Comparison of ENCODE assay signal across 9 cellular contexts in the genomic region with DNA sequence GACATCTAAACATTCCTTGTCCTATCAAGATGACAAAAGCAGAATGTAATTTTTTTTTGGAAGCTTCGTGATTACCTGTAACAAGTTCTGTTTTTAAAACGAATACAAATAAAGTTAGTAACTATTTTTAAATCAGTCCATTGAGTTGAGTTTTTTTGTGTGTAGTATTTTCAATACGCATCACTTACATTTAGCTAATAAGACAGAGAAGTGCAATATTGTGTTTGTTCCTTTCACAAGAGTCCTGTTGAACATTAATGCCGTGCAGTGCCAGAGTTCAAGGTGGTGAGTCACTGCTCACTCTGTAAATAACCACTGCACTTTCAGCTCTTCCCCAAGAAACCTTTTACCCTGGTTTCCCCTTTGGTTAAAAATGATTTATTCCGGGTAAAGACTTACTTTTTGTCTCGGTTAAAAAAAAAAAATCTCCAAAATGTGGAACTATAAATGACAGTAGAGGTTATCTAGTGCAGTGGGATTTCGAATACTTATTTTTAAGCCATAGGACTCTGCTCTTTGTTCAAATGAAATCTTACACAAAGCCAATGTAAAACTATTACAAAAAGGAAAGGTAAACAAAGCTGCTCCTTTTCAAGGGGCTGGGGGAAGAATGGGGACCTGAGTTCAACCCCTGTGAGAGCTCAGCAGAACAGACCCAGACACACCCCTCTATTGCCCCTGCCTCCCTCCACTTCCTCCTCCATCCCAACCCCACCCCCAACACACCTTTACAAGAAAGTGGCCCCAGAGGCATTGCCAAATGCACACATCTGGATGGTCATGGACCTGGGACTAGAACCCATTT. TPM values are rescaled to one million over a fixed set of nuclear protein-coding genes. Genes with fewer than 3 reads are reported as not detected.
A peak's percentile ranks its signal among the peaks of the same experiment; 100 is the strongest.
DNase-seq lines count a peak whose midpoint lies in the region; ATAC-seq, FAIRE-seq and TF ChIP-seq lines count a peak whose summit lies in the region.
"Had no signal": no experiment of that assay in that cellular context is flagged by ENCODE, and none has a peak within 500 bp of the region (broad histone marks: within the 10 kb centered on the region; RNA-seq: fewer than 3 reads in every experiment).

No MANE protein-coding gene starts in this region.

- in situ Hi-C loops in HepG2 (cut with HindIII; ENCODE audit: extremely low pct_ligation_motif_present, low pct_unique_long_range_greater_than_20kb), result loop anchor here (10.0 kb wide), 1 partner anchor 94 kb away; no protein-coding TSS in a partner anchor

- FAIRE-seq in HepG2 (lab: Jason Lieb, UNC), result peak; percentile 96

- TF ChIP-seq POLR2A in HepG2 (IDR thresholded peaks at IDR 0.05; ENCODE audit: insufficient read depth in 1 of 2, low read depth in 2 of 2, low read length in 2 of 2), result no peak

- H4K20me1 ChIP-seq in KMS-11 (ENCODE audit: insufficient read depth) (no peaks in the 10 kb centered on the region), HepG2 (ENCODE audit: insufficient read depth, low read length) (no peaks in the 10 kb centered on the region)

- no peaks in the 10 kb centered on the region for H3K9me3 Mint-ChIP-seq in activated naive CD4-positive, alpha-beta T cell treated with anti-CD3 and anti-CD28 coated beads, Interleukin-2, amount 50 U/mL, for 24 hours

- peak overlapping the region; percentile 89 for H3K27ac Mint-ChIP-seq in activated naive CD4-positive, alpha-beta T cell treated with anti-CD3 and anti-CD28 coated beads, Interleukin-2, amount 50 U/mL, for 24 hours

- H3K4me3 ChIP-seq in KMS-11 (IDR thresholded peaks at IDR 0.05; ENCODE audit: insufficient read depth, low read depth, low read length) (no peak overlapping the region), HepG2 (replicated peaks in 1 of 3; ENCODE audit: insufficient read depth in 1 of 3, low read depth in 2 of 3, low read length in 3 of 3) (peak overlapping the region; percentile 8 to 51 (median 47)), right cardiac atrium (ENCODE audit: low read length) (no peak overlapping the region)
- H3K4me3 ChIP-seq: smooth muscle cell had no signal

- POLR2A ChIA-PET in HepG2 (lab: Yijun Ruan, JAX), result interaction anchor here (0.7 to 3.0 kb wide), 16 partner anchors 8 to 184 kb away, joined by 3 to 15 read pairs (median 4); partner anchors contain the start of genes NCMAP, NIPAL3 and RCAN3

- intact Hi-C loops in HepG2 (cut with micrococcal nuclease; ENCODE audit: unreplicated experiment) (loop anchor here (5.0 kb wide), 1 partner anchor 96 kb away; no protein-coding TSS in a partner anchor), right cardiac atrium (cut with DNase I) (loop anchor here in 2 of 4 donors (10.0 kb wide), 1 partner anchor 94 kb away; no protein-coding TSS in a partner anchor)

- no peak for TF ChIP-seq CTCF in KMS-11 (conservative IDR thresholded peaks at IDR 0.05; ENCODE audit: low read depth, low read length)
- TF ChIP-seq CTCF in HepG2 (CRISPR knock-in tag; IDR thresholded peaks at IDR 0.05), result no peak
- TF ChIP-seq CTCF in omental fat pad (IDR thresholded peaks at IDR 0.05), result no peak

- peaks cover 30% of the 10 kb centered on the region for H3K4me1 ChIP-seq in KMS-11 (ENCODE audit: low read depth, poor library complexity, severe bottlenecking)
- peaks cover 71% of the 10 kb centered on the region for H3K4me1 ChIP-seq in HepG2 (ENCODE audit: insufficient read depth, low read length)
- no peaks in the 10 kb centered on the region for H3K4me1 ChIP-seq in right cardiac atrium (ENCODE audit: control insufficient read depth, insufficient read depth, low read length)

- CTCF ChIA-PET in HepG2 (lab: Yijun Ruan, JAX; ENCODE audit: low intra/inter-chr PET ratio, low total read pairs), result interaction anchor here (0.7 to 1.9 kb wide), 2 partner anchors 46 to 383 kb away, joined by 3 to 8 read pairs; no protein-coding TSS in a partner anchor

- H2AFZ ChIP-seq in KMS-11 (ENCODE audit: low read depth), result no peak overlapping the region
- H2AFZ ChIP-seq in HepG2 (ENCODE audit: low read length), result no peak overlapping the region

- BruUV-seq in HepG2 (replicated peaks; lab: Mats Ljungman, UMichigan), result TSS peak; percentile 46

- H3K9ac ChIP-seq in KMS-11 (no peak overlapping the region), HepG2 (ENCODE audit: insufficient read depth, low read depth, low read length) (peak overlapping the region; percentile 50)

- H3K4me2 ChIP-seq in KMS-11 (peak overlapping the region; percentile 24; the same call in 1 of the 2 replicates), HepG2 (ENCODE audit: low read depth, low read length) (peak overlapping the region; percentile 74)
- H3K4me2 ChIP-seq: smooth muscle cell had no signal

- H3K79me2 ChIP-seq in KMS-11 (ENCODE audit: insufficient read depth, low read depth), result no peaks in the 10 kb centered on the region
- H3K79me2 ChIP-seq in HepG2 (ENCODE audit: insufficient read depth, low read length), result no peaks in the 10 kb centered on the region

- H3K27ac ChIP-seq in KMS-11 (no peak overlapping the region), HepG2 (ENCODE audit: extremely low read length, insufficient read depth, low read length) (peak overlapping the region; percentile 94), right cardiac atrium (ENCODE audit: low read length) (no peak overlapping the region)

- H3K4me3 Mint-ChIP-seq in activated naive CD4-positive, alpha-beta T cell treated with anti-CD3 and anti-CD28 coated beads, Interleukin-2, amount 50 U/mL, for 24 hours, result peak overlapping the region; percentile 66

- no peaks in the 10 kb centered on the region for H3K27me3 ChIP-seq in KMS-11 (ENCODE audit: insufficient read depth, low read depth)
- no peaks in the 10 kb centered on the region for H3K27me3 ChIP-seq in HepG2 (ENCODE audit: control insufficient read depth in 1 of 2, insufficient read depth in 2 of 2, low read length in 2 of 2)
- no peaks in the 10 kb centered on the region for H3K27me3 ChIP-seq in right cardiac atrium (ENCODE audit: control insufficient read depth, insufficient read depth)

- peaks cover 14% of the 10 kb centered on the region for H3K36me3 Mint-ChIP-seq in activated naive CD4-positive, alpha-beta T cell treated with anti-CD3 and anti-CD28 coated beads, Interleukin-2, amount 50 U/mL, for 24 hours

- H3K4me1 Mint-ChIP-seq in activated naive CD4-positive, alpha-beta T cell treated with anti-CD3 and anti-CD28 coated beads, Interleukin-2, amount 50 U/mL, for 24 hours, result peaks cover 76% of the 10 kb centered on the region

- peak; percentile 43 for DNase-seq in CD1c-positive myeloid dendritic cell (ENCODE audit: extremely low spot score)
- peak; percentile 91 for DNase-seq in HepG2 (ENCODE audit: low spot score)
- no peak for DNase-seq in omental fat pad (ENCODE audit: low spot score)
- DNase-seq in right cardiac atrium, result no peak
- DNase-seq in NCI-H82 (lab: John Stamatoyannopoulos, UW), result no peak

- H3K27me3 Mint-ChIP-seq in activated naive CD4-positive, alpha-beta T cell treated with anti-CD3 and anti-CD28 coated beads, Interleukin-2, amount 50 U/mL, for 24 hours, result no peaks in the 10 kb centered on the region

- peak; percentile 71 to 91 for TF ChIP-seq EP300 in HepG2 (IDR thresholded peaks at IDR 0.05; ENCODE audit: low read depth in 2 of 2, low read length in 2 of 2)
- TF ChIP-seq EP300 in HepG2 (CRISPR knock-in tag; IDR thresholded peaks at IDR 0.05; ENCODE audit: borderline replicate concordance), result peak; percentile 59; the same call in 1 of the 2 replicates

- peak; percentile 91 for ATAC-seq in HepG2
- ATAC-seq in omental fat pad (ENCODE audit: low FRiP score), result no peak
- ATAC-seq in right cardiac atrium, result no peak
- ATAC-seq in HG03521 (IDR thresholded peaks at IDR 0.05; ENCODE audit: unreplicated experiment), result no peak

- H3K9me3 ChIP-seq in HepG2 (ENCODE audit: low read length) (no peaks in the 10 kb centered on the region), right cardiac atrium (ENCODE audit: control insufficient read depth, low read length) (no peaks in the 10 kb centered on the region)

- under 1% methylated on average over 7 of the region's 7 CpGs for WGBS in HepG2 (ENCODE audit: low lambda C conversion rate)
- 71% methylated on average over 7 of the region's 7 CpGs for WGBS in right cardiac atrium

- no peak for TF ChIP-seq RAD21 in HepG2 (CRISPR knock-in tag; IDR thresholded peaks at IDR 0.05)

- H3K36me3 ChIP-seq in KMS-11 (ENCODE audit: insufficient read depth) (no peaks in the 10 kb centered on the region), HepG2 (replicated peaks in 1 of 2; ENCODE audit: control insufficient read depth in 1 of 2, insufficient read depth in 2 of 2, low read length in 2 of 2) (no peaks in the 10 kb centered on the region)

RNA-seq across cellular contexts. Expression of gene NCMAP, which starts 14.8 kb away (rescaled TPM):
- total RNA-seq in HepG2 (2016; rRNA removed; fragmentation: Illumina TruSeq; extraction: Trizol) (2.7 and 2.9 TPM in 2 replicates), omental fat pad (under 1 TPM in 1 of 4 donors, not detected in 3; 0.16 TPM), right cardiac atrium (under 1 TPM in 3 of 4 donors, not detected in 1; 0.21 to 0.71 (median 0.71) TPM)
- total RNA-seq in HepG2 (2016; cell fraction: cytosol; rRNA removed; fragmentation: Illumina TruSeq; extraction: Trizol; ENCODE audit: low read depth), result 1.1 and 1.7 TPM in 2 replicates
- 2.5 and 2.7 TPM in 2 replicates for total RNA-seq in HepG2 (2016; cell fraction: insoluble cytoplasmic fraction; rRNA removed; fragmentation: Illumina TruSeq; extraction: Trizol)
- total RNA-seq in HepG2 (2016; cell fraction: membrane; rRNA removed; fragmentation: Illumina TruSeq; extraction: Trizol), result 3.6 and 4.1 TPM in 2 replicates
- total RNA-seq in HepG2 (2016; cell fraction: nucleus; rRNA removed; fragmentation: Illumina TruSeq; extraction: Trizol), result 1.3 and 1.7 TPM in 2 replicates
- polyA plus RNA-seq in HepG2 (2011; rRNA removed) (20.0 and 22.0 TPM in 2 replicates), right cardiac atrium (1.0 TPM)
- polyA plus RNA-seq in HepG2 (2011; cell fraction: cytosol; rRNA removed), result 16.3 and 22.0 TPM in 2 replicates
- polyA plus RNA-seq in HepG2 (2011; cell fraction: nucleus; rRNA removed), result 6.2 and 8.2 TPM in 2 replicates
- polyA plus RNA-seq in HepG2 (2012), result 9.9 and 19.2 TPM in 2 replicates
- 1.1 and 1.6 TPM in 2 replicates for polyA plus RNA-seq in HepG2 (2016; cell fraction: cytosol; fragmentation: Illumina TruSeq; extraction: Trizol; ENCODE audit: low read depth)
- polyA plus RNA-seq in HepG2 (2016; cell fraction: insoluble cytoplasmic fraction; fragmentation: Illumina TruSeq; extraction: Trizol; ENCODE audit: low read depth), result 2.0 and 2.2 TPM in 2 replicates
- 2.3 and 3.2 TPM in 2 replicates for polyA plus RNA-seq in HepG2 (2016; cell fraction: membrane; fragmentation: Illumina TruSeq; extraction: Trizol; ENCODE audit: low read depth)
- 2.1 and 2.3 TPM in 2 replicates for polyA plus RNA-seq in HepG2 (2016; cell fraction: nucleus; fragmentation: Illumina TruSeq; extraction: Trizol; ENCODE audit: insufficient read depth, low read depth)
- polyA minus RNA-seq in HepG2 (2011; rRNA and poly(A)+ RNA removed; ENCODE audit: low replicate concordance), result 28.8 TPM in 1 of 2 replicates, not detected in the other
- polyA minus RNA-seq in HepG2 (2011; cell fraction: cytosol; rRNA and poly(A)+ RNA removed), result 13.1 and 18.4 TPM in 2 replicates
- polyA minus RNA-seq in HepG2 (2011; cell fraction: nucleus; rRNA and poly(A)+ RNA removed), result 6.2 and 9.0 TPM in 2 replicates
- total RNA-seq: smooth muscle cell had no signal
- polyA plus RNA-seq: smooth muscle cell had no signal

RNA-seq across cellular contexts. Expression of gene RCAN3, which starts 38.5 kb away (rescaled TPM):
- total RNA-seq in HepG2 (2016; rRNA removed; fragmentation: Illumina TruSeq; extraction: Trizol) (13.3 and 13.6 TPM in 2 replicates), omental fat pad (10 to 100 TPM in 1 of 4 donors, 1 to 10 TPM in 3; 2.9 to 10.1 (median 4.1) TPM), right cardiac atrium (1 to 10 TPM; 5.7 to 6.6 (median 6.3) TPM)
- total RNA-seq in HepG2 (2016; cell fraction: cytosol; rRNA removed; fragmentation: Illumina TruSeq; extraction: Trizol; ENCODE audit: low read depth), result 11.1 and 12.8 TPM in 2 replicates
- 12.7 and 13.1 TPM in 2 replicates for total RNA-seq in HepG2 (2016; cell fraction: insoluble cytoplasmic fraction; rRNA removed; fragmentation: Illumina TruSeq; extraction: Trizol)
- total RNA-seq in HepG2 (2016; cell fraction: membrane; rRNA removed; fragmentation: Illumina TruSeq; extraction: Trizol), result 11.4 and 12.2 TPM in 2 replicates
- total RNA-seq in HepG2 (2016; cell fraction: nucleus; rRNA removed; fragmentation: Illumina TruSeq; extraction: Trizol), result 6.8 and 7.8 TPM in 2 replicates
- polyA plus RNA-seq in HepG2 (2011; rRNA removed) (10.9 and 12.2 TPM in 2 replicates), right cardiac atrium (2.1 TPM)
- polyA plus RNA-seq in HepG2 (2011; cell fraction: cytosol; rRNA removed), result 7.5 and 10.9 TPM in 2 replicates
- 5.9 and 6.3 TPM in 2 replicates for polyA plus RNA-seq in HepG2 (2011; cell fraction: nucleus; rRNA removed)
- polyA plus RNA-seq in HepG2 (2012), result 8.9 and 12.1 TPM in 2 replicates
- 5.1 and 5.8 TPM in 2 replicates for polyA plus RNA-seq in HepG2 (2016; cell fraction: cytosol; fragmentation: Illumina TruSeq; extraction: Trizol; ENCODE audit: low read depth)
- 11.8 and 14.0 TPM in 2 replicates for polyA plus RNA-seq in HepG2 (2016; cell fraction: insoluble cytoplasmic fraction; fragmentation: Illumina TruSeq; extraction: Trizol; ENCODE audit: low read depth)
- polyA plus RNA-seq in HepG2 (2016; cell fraction: membrane; fragmentation: Illumina TruSeq; extraction: Trizol; ENCODE audit: low read depth), result 9.8 and 11.1 TPM in 2 replicates
- polyA plus RNA-seq in HepG2 (2016; cell fraction: nucleus; fragmentation: Illumina TruSeq; extraction: Trizol; ENCODE audit: insufficient read depth, low read depth), result 11.0 and 12.1 TPM in 2 replicates
- 5.6 and 20.2 TPM in 2 replicates for polyA minus RNA-seq in HepG2 (2011; rRNA and poly(A)+ RNA removed; ENCODE audit: low replicate concordance)
- polyA minus RNA-seq in HepG2 (2011; cell fraction: cytosol; rRNA and poly(A)+ RNA removed), result 12.3 and 12.5 TPM in 2 replicates
- 4.2 and 8.7 TPM in 2 replicates for polyA minus RNA-seq in HepG2 (2011; cell fraction: nucleus; rRNA and poly(A)+ RNA removed)

Comparison
In these comparisons a context has a peak if more than half of its experiments do, and no peak if none do; other contexts are left out.
1. DNase-seq: peak in CD1c-positive myeloid dendritic cell (single experiment) and HepG2 (single experiment); none in omental fat pad (single experiment), right cardiac atrium (0 of 3) and NCI-H82 (single experiment).
2. H3K4me3 ChIP-seq: peak in HepG2 (3 of 3); none in KMS-11 (single experiment) and right cardiac atrium (single experiment).